Comparison of ENCODE assay signal across 1 cellular context in genomic region chr15:81199031-81199779, GRCh38.
TF ChIP-seq lines count a peak whose summit lies in the region.

No MANE protein-coding gene starts in this region.

TF ChIP-seq in GM23338, 12 proteins besides CTCF, POLR2A, EP300 and RAD21 (continued from another document):
- no peak for TF ChIP-seq ZNF462 (CRISPR knock-in tag; IDR thresholded peaks at IDR 0.05)
- TF ChIP-seq EZH2 (IDR thresholded peaks at IDR 0.05; ENCODE audit: low read depth, unreplicated experiment) = no peak
- TF ChIP-seq REST (IDR thresholded peaks at IDR 0.05; ENCODE audit: unreplicated experiment) = no peak
